Comparison of ENCODE assay signal across 1 cellular context in genomic region chr12:121626853-121627623, GRCh38.
TF ChIP-seq lines count a peak whose summit lies in the region.

No MANE protein-coding gene starts in this region.

TF ChIP-seq in HEK293, 187 proteins besides CTCF, POLR2A, EP300 and RAD21 (continued from another document):
- TF ChIP-seq ZNF76 (tag by site-specific recombination; IDR thresholded peaks at IDR 0.05; ENCODE audit: borderline replicate concordance, low read depth), result no peak
- no peak for TF ChIP-seq ZFP3 (tag by site-specific recombination; IDR thresholded peaks at IDR 0.05; ENCODE audit: low read depth)
- no peak for TF ChIP-seq ZNF202 (tag by site-specific recombination; IDR thresholded peaks at IDR 0.05; ENCODE audit: borderline replicate concordance)
- TF ChIP-seq ZNF221 (tag by site-specific recombination; IDR thresholded peaks at IDR 0.05; ENCODE audit: borderline replicate concordance), result no peak
- no peak for TF ChIP-seq ZNF747 (tag by site-specific recombination; IDR thresholded peaks at IDR 0.05)
- TF ChIP-seq ZNF148 (tag by site-specific recombination; IDR thresholded peaks at IDR 0.05; ENCODE audit: borderline replicate concordance), result no peak
- no peak for TF ChIP-seq ZNF837 (tag by site-specific recombination; IDR thresholded peaks at IDR 0.05)
- no peak for TF ChIP-seq ZNF624 (tag by site-specific recombination; IDR thresholded peaks at IDR 0.05)
- no peak for TF ChIP-seq ZNF214 (tag by site-specific recombination; IDR thresholded peaks at IDR 0.05; ENCODE audit: borderline replicate concordance)
- peak; percentile 21; the same call in 1 of the 2 replicates for TF ChIP-seq ZNF843 (tag by site-specific recombination; IDR thresholded peaks at IDR 0.05)
TF ChIP-seq in HEK293: peak in this region for 28.
